In the genomic region with DNA sequence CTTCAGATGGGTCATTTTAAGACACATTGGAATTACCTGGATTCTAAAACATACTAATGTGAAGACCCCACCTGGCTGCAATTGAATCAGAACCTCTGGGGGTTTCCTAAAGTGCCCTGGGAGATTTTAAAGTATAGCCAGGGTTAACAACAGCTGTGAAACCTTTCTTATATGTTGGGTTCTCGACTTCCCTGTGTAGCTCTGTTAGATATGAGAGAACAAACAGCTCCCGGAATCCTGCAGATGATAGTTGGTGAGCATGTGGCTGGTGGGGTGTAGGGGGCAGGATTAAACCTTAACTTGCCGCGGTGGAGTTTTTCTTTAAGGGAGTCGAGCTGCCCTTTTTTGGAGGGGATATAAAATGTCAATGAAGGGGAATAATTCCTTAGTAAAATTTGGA, we compare ENCODE assay signal across 11 cellular contexts. TPM values are rescaled to one million over a fixed set of nuclear protein-coding genes. Genes with fewer than 3 reads are reported as not detected.
DNase-seq lines count a peak whose midpoint lies in the region; ATAC-seq and TF ChIP-seq lines count a peak whose summit lies in the region.
"Had no signal": no experiment of that assay in that cellular context is flagged by ENCODE, and none has a peak within 500 bp of the region (broad histone marks: within the 10 kb centered on the region; RNA-seq: fewer than 3 reads in every experiment).

No MANE protein-coding gene starts in this region.

- 0 out of 2 replicates have a peak, but pooled peaks cover 7% of the 10 kb centered on the region for H3F3A ChIP-seq in OCI-LY1 (ENCODE audit: insufficient read depth, low read length)

- H3K9me2 ChIP-seq in OCI-LY1 (ENCODE audit: low read depth, low read length) = no peaks in the 10 kb centered on the region

- H4K20me1 ChIP-seq in OCI-LY1 (ENCODE audit: insufficient read depth, low read length) = no peaks in the 10 kb centered on the region

- H3K27ac ChIP-seq in right cardiac atrium (ENCODE audit: low read length) (peak overlapping the region; percentile 38), OCI-LY1 (ENCODE audit: low read depth, low read length, poor library complexity, severe bottlenecking) (peak overlapping the region; percentile 89), sigmoid colon (no peak overlapping the region)
- H3K27ac ChIP-seq: parathyroid adenoma, thoracic aorta had no signal

- H3K27me3 Mint-ChIP-seq in effector memory CD8-positive, alpha-beta T cell = no peaks in the 10 kb centered on the region
- H3K27me3 Mint-ChIP-seq in stimulated activated naive CD8-positive, alpha-beta T cell treated with anti-CD3 and anti-CD28 coated beads, Interleukin-15, amount 100 ng/mL, for 72 hours = no peaks in the 10 kb centered on the region

- H3K9me3 Mint-ChIP-seq in effector memory CD8-positive, alpha-beta T cell = no peaks in the 10 kb centered on the region
- no peaks in the 10 kb centered on the region for H3K9me3 Mint-ChIP-seq in stimulated activated naive CD8-positive, alpha-beta T cell treated with anti-CD3 and anti-CD28 coated beads, Interleukin-15, amount 100 ng/mL, for 72 hours

- peaks cover 4% of the 10 kb centered on the region for H3K36me3 Mint-ChIP-seq in effector memory CD8-positive, alpha-beta T cell (ENCODE audit: insufficient read depth)

- DNase-seq in right cardiac atrium (no peak), Right ventricle myocardium superior (no peak), sigmoid colon (no peak)
- DNase-seq in effector memory CD8-positive, alpha-beta T cell = no peak
- no peak for DNase-seq in stimulated activated naive CD8-positive, alpha-beta T cell treated with anti-CD3 and anti-CD28 coated beads, Interleukin-15, amount 100 ng/mL, for 72 hours
- DNase-seq in stimulated activated naive CD4-positive, alpha-beta T cell treated with Interleukin-2 at 50 U/mL for 16 hours (lab: John Stamatoyannopoulos, UW) = no peak
- DNase-seq: activated CD4-positive, alpha-beta T cell treated with anti-CD3 and anti-CD28 coated beads, Interleukin-2, amount 50 U/mL, for 48 hours had no signal

- TF ChIP-seq POLR2A in sigmoid colon (IDR thresholded peaks at IDR 0.05) = no peak

- peak overlapping the region; percentile 37 to 57 for H3K4me3 Mint-ChIP-seq in effector memory CD8-positive, alpha-beta T cell
- peak overlapping the region; percentile 71 to 76 for H3K4me3 Mint-ChIP-seq in stimulated activated naive CD8-positive, alpha-beta T cell treated with anti-CD3 and anti-CD28 coated beads, Interleukin-15, amount 100 ng/mL, for 72 hours

- peak overlapping the region; percentile 52 for H3K9ac ChIP-seq in OCI-LY1 (ENCODE audit: low read length)
- H3K9ac ChIP-seq: parathyroid adenoma had no signal

- H3K4me3 ChIP-seq in right cardiac atrium (ENCODE audit: low read length) (no peak overlapping the region), OCI-LY1 (ENCODE audit: low read depth, low read length, poor library complexity, severe bottlenecking) (peak overlapping the region; percentile 46), sigmoid colon (no peak overlapping the region)
- H3K4me3 ChIP-seq: thoracic aorta had no signal

- peak overlapping the region; percentile 74 for H3K4me2 ChIP-seq in OCI-LY1 (ENCODE audit: low read length)

- no peak for TF ChIP-seq EP300 in sigmoid colon (IDR thresholded peaks at IDR 0.05)

- H3K9me3 ChIP-seq in right cardiac atrium (ENCODE audit: control insufficient read depth, low read length) (no peaks in the 10 kb centered on the region), OCI-LY1 (ENCODE audit: low read length) (peaks cover 2% of the 10 kb centered on the region; the same call in 1 of the 2 replicates), sigmoid colon (no peaks in the 10 kb centered on the region)
- H3K9me3 ChIP-seq: thoracic aorta had no signal

- 74% methylated on average over 5 of the region's 5 CpGs for WGBS in right cardiac atrium
- WGBS in sigmoid colon, 2 donors = 19 to 62% methylated on average over 5 of the region's 5 CpGs

- H3K79me2 ChIP-seq in OCI-LY1 (ENCODE audit: insufficient read depth, low read length) = peaks cover 100% of the 10 kb centered on the region

- H3K36me3 ChIP-seq in OCI-LY1 (ENCODE audit: insufficient read depth, low read length) (peaks cover 7% of the 10 kb centered on the region), sigmoid colon (no peaks in the 10 kb centered on the region)
- H3K36me3 ChIP-seq: thoracic aorta had no signal

- no peak for TF ChIP-seq CTCF in OCI-LY1 (IDR thresholded peaks at IDR 0.05; ENCODE audit: low read length)
- TF ChIP-seq CTCF in sigmoid colon (IDR thresholded peaks at IDR 0.05) = no peak

- no peak overlapping the region for H2AFZ ChIP-seq in OCI-LY1 (ENCODE audit: low read length)
- H2AFZ ChIP-seq: parathyroid adenoma had no signal

- peak overlapping the region; percentile 86 to 87 for H3K27ac Mint-ChIP-seq in effector memory CD8-positive, alpha-beta T cell
- peak overlapping the region in 1 of 2 donors; percentile 34 for H3K27ac Mint-ChIP-seq in stimulated activated naive CD8-positive, alpha-beta T cell treated with anti-CD3 and anti-CD28 coated beads, Interleukin-15, amount 100 ng/mL, for 72 hours

- intact Hi-C loops in right cardiac atrium (cut with DNase I) = no loop called here
- intact Hi-C loops in Right ventricle myocardium superior (cut with DNase I) = loop anchor here (10.0 kb wide), 1 partner anchor 152 kb away; no protein-coding TSS in a partner anchor
- intact Hi-C loops in sigmoid colon (cut with DNase I) = no loop called here

- peaks cover 74 to 88% of the 10 kb centered on the region in 2 donors for H3K4me1 Mint-ChIP-seq in effector memory CD8-positive, alpha-beta T cell (ENCODE audit: low read depth in 2 of 2)
- peaks cover 93% of the 10 kb centered on the region for H3K4me1 Mint-ChIP-seq in stimulated activated naive CD8-positive, alpha-beta T cell treated with anti-CD3 and anti-CD28 coated beads, Interleukin-15, amount 100 ng/mL, for 72 hours

- H3K4me1 ChIP-seq in right cardiac atrium (ENCODE audit: control insufficient read depth, insufficient read depth, low read length) = peaks cover 11% of the 10 kb centered on the region
- H3K4me1 ChIP-seq in OCI-LY1 (ENCODE audit: insufficient read depth, low read length, severe bottlenecking) = peaks cover 85% of the 10 kb centered on the region
- peaks cover 0 to 7% (median 0%) of the 10 kb centered on the region in 4 donors for H3K4me1 ChIP-seq in sigmoid colon
- H3K4me1 ChIP-seq: parathyroid adenoma had no signal

- ATAC-seq in right cardiac atrium (no peak), Right ventricle myocardium superior (ENCODE audit: poor library complexity) (no peak), HG03196 (IDR thresholded peaks at IDR 0.05; ENCODE audit: unreplicated experiment) (no peak)
- no peak for ATAC-seq in effector memory CD8-positive, alpha-beta T cell (replicated peaks)
- ATAC-seq in stimulated activated naive CD8-positive, alpha-beta T cell treated with anti-CD3 and anti-CD28 coated beads, Interleukin-15, amount 100 ng/mL, for 72 hours = no peak

- H3K27me3 ChIP-seq in right cardiac atrium (ENCODE audit: control insufficient read depth, insufficient read depth) = no peaks in the 10 kb centered on the region
- no peaks in the 10 kb centered on the region for H3K27me3 ChIP-seq in OCI-LY1 (ENCODE audit: insufficient read depth, low read length)
- no peaks in the 10 kb centered on the region for H3K27me3 ChIP-seq in sigmoid colon

RNA-seq across cellular contexts. Expression of gene PLCL2, which starts 12.1 kb away (rescaled TPM):
- total RNA-seq in right cardiac atrium = 10 to 100 TPM; 36.7 to 47.4 (median 37.0) TPM
- 12.5 TPM for polyA plus RNA-seq in right cardiac atrium
- 64.5 TPM for total RNA-seq in Right ventricle myocardium superior
- total RNA-seq in sigmoid colon = 10 to 100 TPM in 3 of 4 donors, 1 to 10 TPM in 1; 8.0 to 11.8 (median 10.8) TPM
- 10 to 100 TPM in 2 of 3 donors, 1 to 10 TPM in 1; 8.4 to 12.6 (median 12.5) TPM for polyA plus RNA-seq in sigmoid colon

Comparison
In these comparisons a context has a peak if more than half of its experiments do, and no peak if none do; other contexts are left out.
1. H3K27ac ChIP-seq: peak in right cardiac atrium (single experiment) and OCI-LY1 (single experiment); none in sigmoid colon (0 of 4).